ENCODE assay signal across 8 cellular contexts in the genomic region with DNA sequence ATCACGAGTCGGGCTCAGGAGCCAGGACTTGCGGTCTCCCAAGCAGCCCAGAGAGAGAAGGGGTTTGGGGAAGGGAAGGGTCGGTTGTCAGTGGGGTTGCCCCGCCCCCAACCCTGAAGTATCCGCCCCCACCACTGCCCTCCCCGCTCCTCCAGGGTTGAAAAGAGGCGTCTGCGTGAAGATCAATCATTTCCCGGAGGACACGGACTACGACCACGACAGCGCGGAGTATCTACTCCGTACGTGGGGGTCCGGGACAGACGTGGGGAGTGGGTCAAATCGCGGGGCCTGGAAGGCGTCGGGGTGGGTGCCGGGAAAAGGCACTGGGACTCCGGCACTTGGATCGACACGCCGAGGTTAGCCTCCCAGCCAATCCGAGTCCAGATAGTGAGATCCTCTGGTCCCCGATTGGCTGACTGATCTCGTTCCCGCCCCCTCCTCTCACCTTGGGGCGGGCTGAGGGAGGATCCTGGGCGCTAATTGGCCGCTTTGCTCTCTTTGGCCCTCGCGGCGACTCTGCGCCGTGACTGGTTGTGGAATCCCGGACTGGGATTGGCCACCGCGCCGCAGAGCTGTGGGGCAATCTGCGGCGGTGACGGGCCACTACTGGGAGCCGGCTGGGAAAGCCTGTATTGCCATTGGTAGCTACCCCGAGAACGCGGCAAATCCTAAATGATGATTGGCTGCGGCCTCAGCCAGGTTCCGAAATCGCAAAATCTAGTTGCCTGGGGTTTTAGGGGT. TPM values are rescaled to one million over a fixed set of nuclear protein-coding genes. Genes with fewer than 3 reads are reported as not detected.
DNase-seq lines count a peak whose midpoint lies in the region; ATAC-seq, FAIRE-seq and TF ChIP-seq lines count a peak whose summit lies in the region.

No MANE protein-coding gene starts in this region.

- H3K4me1 ChIP-seq in HUES64 (ENCODE audit: insufficient read depth, low read length) (peaks cover 4% of the 10 kb centered on the region; the same call in 1 of the 2 replicates), cardiac muscle cell (ENCODE audit: low read depth) (peaks cover 5% of the 10 kb centered on the region), pancreas (peaks cover 0 to 4% (median 0%) of the 10 kb centered on the region in 3 donors)

- ATAC-seq in pancreas (peak in 3 of 4 donors; percentile 51 to 66 (median 63)), GM19023 (IDR thresholded peaks at IDR 0.05; ENCODE audit: unreplicated experiment) (no peak), HG02678 (IDR thresholded peaks at IDR 0.05; ENCODE audit: unreplicated experiment) (no peak), HG03097 (IDR thresholded peaks at IDR 0.05; ENCODE audit: low FRiP score, unreplicated experiment) (no peak)

- H3K9me3 ChIP-seq in HUES64 (ENCODE audit: insufficient read depth, low read depth, low read length) = no peaks in the 10 kb centered on the region
- H3K9me3 ChIP-seq in cardiac muscle cell (ENCODE audit: low read depth) = no peaks in the 10 kb centered on the region
- no peaks in the 10 kb centered on the region for H3K9me3 ChIP-seq in pancreas

- H3K4me3 ChIP-seq in HUES64 (ENCODE audit: low read length) (peak overlapping the region; percentile 62), cardiac muscle cell (peak overlapping the region; percentile 37), pancreas (peak overlapping the region in 1 of 4 donors; percentile 22)

- FAIRE-seq in pancreas (lab: Jason Lieb, UNC) = no peak

- WGBS in HUES64 = 2% methylated on average over 52 of the region's 54 CpGs
- 5 to 7% methylated on average over 54 of the region's 54 CpGs for WGBS in pancreas, 2 donors

- peak; percentile 96 for DNase-seq in A172 (ENCODE audit: low spot score)
- DNase-seq in activated naive CD4-positive, alpha-beta T cell treated with anti-CD3 and anti-CD28 coated beads, Interleukin-2, amount 50 U/mL, for 16 hours = peak; percentile 48
- peak; percentile 97 to 99 for DNase-seq in cardiac muscle cell (ENCODE audit: low read depth in 1 of 2, low spot score in 1 of 2)
- DNase-seq in pancreas = peak in 4 of 6 donors; percentile 21 to 46 (median 32)

- intact Hi-C loops in pancreas (cut with DNase I) = no loop called here

- H3K27me3 ChIP-seq in HUES64 (ENCODE audit: insufficient read depth, low read length) (peaks cover 12% of the 10 kb centered on the region; the same call in 1 of the 2 replicates), cardiac muscle cell (no peaks in the 10 kb centered on the region), pancreas (peaks cover 0 to 25% (median 3%) of the 10 kb centered on the region in 4 donors)

- H3K36me3 ChIP-seq in HUES64 (ENCODE audit: insufficient read depth, low read length) (peaks cover 7% of the 10 kb centered on the region; the same call in 1 of the 2 replicates), cardiac muscle cell (no peaks in the 10 kb centered on the region), pancreas (no peaks in the 10 kb centered on the region)

- H3K27ac ChIP-seq in HUES64 (ENCODE audit: low read depth, low read length) (peak overlapping the region; percentile 30; the same call in 1 of the 2 replicates), cardiac muscle cell (peak overlapping the region; percentile 61), pancreas (no peak overlapping the region)

- TF ChIP-seq CTCF in cardiac muscle cell (IDR thresholded peaks at IDR 0.05; ENCODE audit: low read depth, low read length) (no peak), pancreas (IDR thresholded peaks at IDR 0.05) (no peak)

- no peak overlapping the region for H3K9ac ChIP-seq in HUES64 (ENCODE audit: low read depth, low read length)

RNA-seq across cellular contexts. Expression of a gene that starts 13.3 kb away (rescaled TPM):
- 6.3 and 7.5 TPM in 2 replicates for total RNA-seq in A172 (2014; rRNA removed; shearing (Covaris generic))
- 0.85 TPM for polyA plus RNA-seq in HUES64 (2013, experiment 1 of 2)
- polyA plus RNA-seq in HUES64 (2013, experiment 2 of 2) = 1.6 TPM
- 38.4 and 73.1 TPM in 2 replicates for total RNA-seq in cardiac muscle cell
- polyA plus RNA-seq in cardiac muscle cell = 30.6 and 61.5 TPM in 2 replicates
- total RNA-seq in pancreas = not detected
- polyA plus RNA-seq in pancreas = not detected

RNA-seq across cellular contexts. Expression of a gene that starts 15.4 kb away (rescaled TPM):
- total RNA-seq in A172 (2014; rRNA removed; shearing (Covaris generic)) = 0.43 and 0.72 TPM in 2 replicates
- polyA plus RNA-seq in HUES64 (2013, experiment 1 of 2) = 1.6 TPM
- 2.5 TPM for polyA plus RNA-seq in HUES64 (2013, experiment 2 of 2)
- total RNA-seq in cardiac muscle cell = 0.77 and 1.4 TPM in 2 replicates
- 0.68 and 1.0 TPM in 2 replicates for polyA plus RNA-seq in cardiac muscle cell
- total RNA-seq in pancreas = under 1 TPM in 5 of 6 donors, not detected in 1; under 0.01 to 0.06 (median 0.03) TPM
- under 1 TPM; 0.02 to 0.04 TPM for polyA plus RNA-seq in pancreas

Comparison
In these comparisons a context has a peak if more than half of its experiments do, and no peak if none do; other contexts are left out.
1. DNase-seq: peak in every context shown above with its lines; median percentile 98 in cardiac muscle cell; 96 in A172; 48 in activated naive CD4-positive, alpha-beta T cell treated with anti-CD3 and anti-CD28 coated beads, Interleukin-2, amount 50 U/mL, for 16 hours; 32 in pancreas.
2. H3K27ac ChIP-seq: peak in HUES64 (single experiment) and cardiac muscle cell (single experiment); none in pancreas (0 of 4).
3. ATAC-seq: peak in pancreas (3 of 4); none in GM19023 (single experiment), HG02678 (single experiment) and HG03097 (single experiment).